ENCODE assay signal across 8 cellular contexts in the genomic region with DNA sequence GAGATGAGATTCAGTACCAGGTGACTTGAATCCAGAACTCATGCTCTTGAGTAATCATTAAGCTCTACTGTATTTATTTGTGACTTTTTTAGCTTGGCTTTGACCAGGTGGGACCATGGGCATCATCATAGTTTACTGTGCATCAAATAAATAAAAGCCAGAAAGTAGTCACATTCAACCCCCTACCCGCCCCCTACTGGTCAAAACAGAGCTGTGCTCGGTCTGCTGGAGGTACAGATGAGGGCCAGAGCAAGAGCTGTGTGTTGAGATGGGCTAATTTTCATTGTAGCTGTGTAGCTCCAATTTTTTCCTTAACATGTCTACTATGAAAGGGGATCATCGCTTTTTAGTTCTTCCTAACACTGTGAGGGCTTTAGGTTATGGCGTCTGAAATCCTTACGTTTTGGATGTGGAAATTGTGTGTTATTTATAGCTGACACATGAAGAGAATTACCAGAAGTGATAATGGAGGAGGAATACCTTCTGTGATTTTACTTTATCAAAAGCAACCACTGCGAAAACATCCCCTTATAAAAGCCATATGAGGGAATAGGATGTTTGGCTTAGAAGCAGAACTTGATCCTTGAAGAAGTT.
DNase-seq lines count a peak whose midpoint lies in the region; ATAC-seq and TF ChIP-seq lines count a peak whose summit lies in the region.

No MANE protein-coding gene starts in this region.

- peak; percentile 17 to 55 (median 38) for TF ChIP-seq CTCF in heart left ventricle (IDR thresholded peaks at IDR 0.05)
- TF ChIP-seq CTCF in breast epithelium (IDR thresholded peaks at IDR 0.05): peak in 2 of 3 donors; percentile 13 to 19
- TF ChIP-seq CTCF in retinal pigment epithelial cell (conservative IDR thresholded peaks at IDR 0.05; ENCODE audit: low read depth, low read length): peak; percentile 63

- no peaks in the 10 kb centered on the region for H3K27me3 ChIP-seq in heart left ventricle
- no peaks in the 10 kb centered on the region for H3K27me3 ChIP-seq in breast epithelium

- WGBS in heart left ventricle, 4 donors: 68 to 76% (median 72%) methylated on average over 6 of the region's 6 CpGs

- H3K4me1 ChIP-seq in heart left ventricle (peaks cover 0 to 30% (median 9%) of the 10 kb centered on the region in 12 donors), breast epithelium (no peaks in the 10 kb centered on the region)

- DNase-seq in heart left ventricle (peak in 1 of 5 donors; percentile 33), Right ventricle myocardium superior (no peak), HuH-7.5 (ENCODE audit: low spot score) (peak; percentile 41), breast epithelium (ENCODE audit: low spot score in 2 of 2) (no peak), retinal pigment epithelial cell (ENCODE audit: low read depth) (no peak), NCI-H1105 (lab: John Stamatoyannopoulos, UW) (no peak), GF-D8 (lab: John Stamatoyannopoulos, UW) (no peak)

- TF ChIP-seq POLR2A in heart left ventricle (IDR thresholded peaks at IDR 0.05) (no peak), breast epithelium (IDR thresholded peaks at IDR 0.05) (no peak)

- H3K9me3 ChIP-seq in heart left ventricle (peaks cover 0 to 7% (median 0%) of the 10 kb centered on the region in 12 donors), breast epithelium (no peaks in the 10 kb centered on the region)

- H3K27ac ChIP-seq in heart left ventricle (no peak overlapping the region), breast epithelium (no peak overlapping the region)

- intact Hi-C loops in heart left ventricle (cut with DNase I): loop anchor here in 3 of 10 donors (5.0 to 10.0 kb wide), 3 partner anchors 248 to 372 kb away; partner anchors contain the start of gene PTPRG (in 1 of the 3)
- intact Hi-C loops in Right ventricle myocardium superior (cut with DNase I): loop anchor here (10.0 kb wide), 1 partner anchor 248 kb away; no protein-coding TSS in a partner anchor
- intact Hi-C loops in breast epithelium (cut with DNase I; ENCODE audit: low total_unique reads): no loop called here

- no peaks in the 10 kb centered on the region for H3K36me3 ChIP-seq in heart left ventricle
- H3K36me3 ChIP-seq in breast epithelium: no peaks in the 10 kb centered on the region

- H3K4me3 ChIP-seq in heart left ventricle: no peak overlapping the region
- H3K4me3 ChIP-seq in breast epithelium: no peak overlapping the region
- no peak overlapping the region for H3K4me3 ChIP-seq in retinal pigment epithelial cell (ENCODE audit: low read length)

- ATAC-seq in heart left ventricle: peak in 2 of 4 donors; percentile 7 to 13
- no peak for ATAC-seq in Right ventricle myocardium superior (ENCODE audit: poor library complexity)
- no peak for ATAC-seq in GM19397 (IDR thresholded peaks at IDR 0.05; ENCODE audit: unreplicated experiment)
